Comparison of ENCODE assay signal across 1 cellular context in genomic region chr16:85369741-85370528, GRCh38.
TF ChIP-seq lines count a peak whose summit lies in the region.

No MANE protein-coding gene starts in this region.

TF ChIP-seq in K562, 482 proteins besides CTCF, POLR2A, EP300 and RAD21 (continued from another document):
- TF ChIP-seq REST (CRISPR knock-in tag; IDR thresholded peaks at IDR 0.05; ENCODE audit: low read depth) (no peak; the same call in 1 of the 2 replicates), ZNF639 (CRISPR knock-in tag; conservative IDR thresholded peaks at IDR 0.05 in 1 of 2, IDR thresholded peaks at IDR 0.05 in 1 of 2) (0 out of 4 replicates have a peak, but pooled peaks of 1 of the 2 experiments have one; percentile 29), HNRNPL (IDR thresholded peaks at IDR 0.05; ENCODE audit: low read depth, low read length) (0 out of 2 replicates have a peak, but pooled peaks have one; percentile 40), PML (IDR thresholded peaks at IDR 0.05; ENCODE audit: low read length) (no peak), ZNF253 (CRISPR knock-in tag; conservative IDR thresholded peaks at IDR 0.05) (no peak), ATF2 (CRISPR knock-in tag; IDR thresholded peaks at IDR 0.05) (no peak), CBX5 (IDR thresholded peaks at IDR 0.05; ENCODE audit: borderline replicate concordance, low read depth) (no peak), ZFP36 (IDR thresholded peaks at IDR 0.05; ENCODE audit: low read depth, low read length, partially characterized antibody) (peak; percentile 99), ZNF277 (CRISPR knock-in tag; IDR thresholded peaks at IDR 0.05; ENCODE audit: borderline replicate concordance) (no peak)
